In genomic region chr20:35715611-35716010, GRCh38 we compare ENCODE assay signal across 1 cellular context.
A peak's percentile ranks its signal among the peaks of the same experiment; 100 is the strongest.
TF ChIP-seq lines count a peak whose summit lies in the region.

No MANE protein-coding gene starts in this region.

TF ChIP-seq in endothelial cell of umbilical vein, 7 proteins besides CTCF, POLR2A, EP300 and RAD21:
- peak; percentile 26 for TF ChIP-seq POLR2AphosphoS5 (IDR thresholded peaks at IDR 0.05; ENCODE audit: insufficient read depth, low read depth, low read length)
- no peak for TF ChIP-seq MYC (IDR thresholded peaks at IDR 0.05; ENCODE audit: low read depth, low read length)
